In the genomic region with DNA sequence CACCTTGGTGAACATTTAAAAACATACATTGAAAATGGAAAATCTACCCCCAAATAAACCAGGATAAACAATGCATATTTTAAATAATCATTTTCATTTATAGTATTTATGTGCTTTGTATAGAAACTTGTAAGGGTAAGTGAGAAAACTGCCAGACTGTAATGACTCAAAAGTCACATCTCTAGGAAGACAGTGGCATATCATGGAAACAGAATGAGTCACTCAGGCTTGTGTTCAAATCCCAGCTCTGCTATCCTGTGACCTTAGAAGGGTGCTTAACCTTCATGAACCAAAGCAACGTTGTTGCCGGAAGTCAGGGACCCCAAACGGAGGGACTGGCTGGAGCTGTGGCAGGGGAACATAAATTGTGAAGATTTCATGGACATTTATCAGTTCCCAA, we compare ENCODE assay signal across 4 cellular contexts.
"Had no signal": no experiment of that assay in that cellular context is flagged by ENCODE, and none has a peak within 500 bp of the region (broad histone marks: within the 10 kb centered on the region; RNA-seq: fewer than 3 reads in every experiment).

No MANE protein-coding gene starts in this region.

- H3K4me1 Mint-ChIP-seq: IgD-negative memory B cell had no signal

- H3K27ac Mint-ChIP-seq: IgD-negative memory B cell had no signal

- H3K27me3 Mint-ChIP-seq: IgD-negative memory B cell had no signal

- DNase-seq: IMR-90 had no signal

- H3K4me3 Mint-ChIP-seq: IgD-negative memory B cell had no signal

- ATAC-seq: HepG2, K562 had no signal
